ENCODE assay signal across 22 cellular contexts in the genomic region with DNA sequence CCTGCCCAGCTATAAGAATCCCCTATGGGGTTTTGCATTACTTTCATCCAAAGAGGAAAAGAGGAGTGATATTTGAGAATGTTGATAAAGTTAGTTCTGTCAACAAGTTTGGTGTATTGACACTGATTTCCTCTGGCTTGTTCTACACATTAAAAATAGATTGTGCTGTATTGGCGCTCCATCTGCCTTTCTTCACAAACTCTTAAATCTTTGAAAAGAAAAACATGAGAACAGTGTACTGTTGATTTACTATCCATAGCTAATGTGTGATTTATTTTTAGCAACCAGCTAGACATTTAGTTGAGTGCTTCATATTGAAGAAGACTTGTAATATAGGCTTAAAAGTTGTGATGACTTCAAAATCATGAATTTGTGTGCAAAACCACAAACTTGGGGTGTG.
"Had no signal": no experiment of that assay in that cellular context is flagged by ENCODE, and none has a peak within 500 bp of the region (broad histone marks: within the 10 kb centered on the region; RNA-seq: fewer than 3 reads in every experiment).

No MANE protein-coding gene starts in this region.

- H3K4me3 ChIP-seq: esophagus squamous epithelium, lung, spleen, testis, tibial nerve, upper lobe of right lung, vagina had no signal

- H3K27ac ChIP-seq: epithelial cell of prostate, esophagus squamous epithelium, foreskin keratinocyte, spleen, testis, tibial nerve, upper lobe of right lung, vagina had no signal

- H3K9me3 ChIP-seq: esophagus squamous epithelium, testis, tibial nerve, upper lobe of right lung, vagina had no signal

- FAIRE-seq: kidney had no signal

- H3K36me3 ChIP-seq: esophagus squamous epithelium, spleen, tibial nerve, upper lobe of right lung, vagina had no signal

- ATAC-seq: effector memory CD8-positive, alpha-beta T cell; left cardiac atrium; left ventricle myocardium superior; naive thymus-derived CD4-positive, alpha-beta T cell; sciatic nerve; stimulated activated memory B cell treated with anti-CD40 and anti-IgM and Interleukin-4, amounts not matched to agents 10 μg/mL and 1 μg/mL and 100 μg/mL, for 72 hours; upper lobe of right lung had no signal

- H3K4me1 ChIP-seq: esophagus squamous epithelium, foreskin keratinocyte, spleen, testis, tibial nerve, upper lobe of right lung, vagina had no signal

- H3K27me3 ChIP-seq: esophagus squamous epithelium, foreskin keratinocyte, spleen, testis, tibial nerve, upper lobe of right lung, vagina had no signal

- DNase-seq: effector memory CD8-positive, alpha-beta T cell; esophagus squamous epithelium; immature natural killer cell; kidney; left cardiac atrium; left ventricle myocardium superior; mesendoderm; naive thymus-derived CD4-positive, alpha-beta T cell; posterior cingulate gyrus; spleen; stimulated activated CD4-positive, alpha-beta T cell treated with anti-CD3 and anti-CD28 coated beads, Interleukin-15, amount 100 ng/mL, for 24 hours; stimulated activated CD4-positive, alpha-beta T cell treated with anti-CD3 and anti-CD28 coated beads, Interleukin-1b, Interleukin-23, amount 100 ng/mL, for 48 hours; stimulated activated CD4-positive, alpha-beta T cell treated with anti-CD3 and anti-CD28 coated beads, Interleukin-4, amount 100 ng/mL, for 24 hours; testis; upper lobe of right lung had no signal
